In genomic region chr10:100642295-100642994, GRCh38 we compare ENCODE assay signal across 20 cellular contexts.
"Had no signal": no experiment of that assay in that cellular context is flagged by ENCODE, and none has a peak within 500 bp of the region (broad histone marks: within the 10 kb centered on the region; RNA-seq: fewer than 3 reads in every experiment).

No MANE protein-coding gene starts in this region.

- DNase-seq: activated CD4-positive, alpha-beta T cell treated with anti-CD3 and anti-CD28 coated beads, Interleukin-2, amount 50 U/mL, for 1 hour; activated CD4-positive, CD25-positive, alpha-beta regulatory T cell; activated naive CD4-positive, alpha-beta T cell; activated naive CD8-positive, alpha-beta T cell treated with anti-CD3 and anti-CD28 coated beads for 36 hours; amniotic stem cell; effector CD8-positive, alpha-beta T cell; heart right ventricle; kidney glomerular epithelial cell; mesenchymal stem cell; naive thymus-derived CD8-positive, alpha-beta T cell; sigmoid colon; spleen; stimulated activated CD8-positive, alpha-beta memory T cell treated with anti-CD3 and anti-CD28 coated beads, Interleukin-4, amount 100 ng/mL, for 48 hours; stimulated activated naive CD4-positive, alpha-beta T cell treated with Interleukin-2 at 50 U/mL for 16 hours; T-cell; T-helper 9 cell; thyroid gland had no signal

- H3K27me3 ChIP-seq: thyroid gland had no signal

- FAIRE-seq: endothelial cell of umbilical vein had no signal

- H3K4me3 ChIP-seq: esophagus muscularis mucosa, gastroesophageal sphincter, heart right ventricle, sigmoid colon, spleen, thyroid gland had no signal

- H3K27ac ChIP-seq: esophagus muscularis mucosa, gastroesophageal sphincter, heart right ventricle, sigmoid colon, spleen, thyroid gland had no signal

- H3K36me3 ChIP-seq: esophagus muscularis mucosa, gastroesophageal sphincter, heart right ventricle, sigmoid colon, spleen, thyroid gland had no signal

- ATAC-seq: gastroesophageal sphincter; heart right ventricle; naive thymus-derived CD8-positive, alpha-beta T cell; T-cell had no signal

- H3K9me3 ChIP-seq: esophagus muscularis mucosa, gastroesophageal sphincter, heart right ventricle, sigmoid colon, spleen, thyroid gland had no signal

- H3K4me1 ChIP-seq: esophagus muscularis mucosa, gastroesophageal sphincter, heart right ventricle, sigmoid colon, spleen, thyroid gland had no signal
